Comparison of ENCODE assay signal across 27 cellular contexts in genomic region chr5:130267926-130268325, GRCh38.
"Had no signal": no experiment of that assay in that cellular context is flagged by ENCODE, and none has a peak within 500 bp of the region (broad histone marks: within the 10 kb centered on the region; RNA-seq: fewer than 3 reads in every experiment).

No MANE protein-coding gene starts in this region.

- ATAC-seq: effector memory CD8-positive, alpha-beta T cell; esophagus mucosa; foreskin keratinocyte; gastrocnemius medialis; gastroesophageal sphincter; heart left ventricle; heart right ventricle had no signal

- H3K4me1 ChIP-seq: colonic mucosa, esophagus muscularis mucosa, esophagus squamous epithelium, foreskin keratinocyte, gastrocnemius medialis, gastroesophageal sphincter, heart left ventricle, heart right ventricle had no signal

- H3K9me3 ChIP-seq: colonic mucosa, esophagus muscularis mucosa, esophagus squamous epithelium, gastrocnemius medialis, gastroesophageal sphincter, heart right ventricle had no signal

- DNase-seq: colonic mucosa; cortex of kidney; dermis blood vessel endothelial cell; dorsolateral prefrontal cortex; effector CD4-positive, alpha-beta T cell; effector CD8-positive, alpha-beta T cell; effector memory CD4-positive, alpha-beta T cell; effector memory CD8-positive, alpha-beta T cell; endodermal cell; erythroblast; esophagus squamous epithelium; foreskin fibroblast; foreskin keratinocyte; gastrocnemius medialis; glutamatergic neuron; head of caudate nucleus; heart left ventricle; heart right ventricle had no signal

- H3K4me3 ChIP-seq: colonic mucosa, coronary artery, dorsolateral prefrontal cortex, esophagus muscularis mucosa, esophagus squamous epithelium, gastrocnemius medialis, gastroesophageal sphincter, heart left ventricle, heart right ventricle had no signal

- H3K36me3 ChIP-seq: colonic mucosa, esophagus muscularis mucosa, esophagus squamous epithelium, gastrocnemius medialis, gastroesophageal sphincter, heart left ventricle, heart right ventricle had no signal

- H3K27me3 ChIP-seq: colonic mucosa, dorsolateral prefrontal cortex, esophagus muscularis mucosa, esophagus squamous epithelium, foreskin keratinocyte, gastrocnemius medialis, gastroesophageal sphincter, heart left ventricle, heart right ventricle had no signal

- FAIRE-seq: colon, endometrium, endothelial cell of umbilical vein, frontal cortex had no signal

- H3K27ac ChIP-seq: colonic mucosa, coronary artery, dorsolateral prefrontal cortex, epithelial cell of prostate, esophagus muscularis mucosa, esophagus squamous epithelium, foreskin keratinocyte, gastrocnemius medialis, gastroesophageal sphincter, heart left ventricle, heart right ventricle had no signal
